ENCODE assay signal across 22 cellular contexts in the genomic region with DNA sequence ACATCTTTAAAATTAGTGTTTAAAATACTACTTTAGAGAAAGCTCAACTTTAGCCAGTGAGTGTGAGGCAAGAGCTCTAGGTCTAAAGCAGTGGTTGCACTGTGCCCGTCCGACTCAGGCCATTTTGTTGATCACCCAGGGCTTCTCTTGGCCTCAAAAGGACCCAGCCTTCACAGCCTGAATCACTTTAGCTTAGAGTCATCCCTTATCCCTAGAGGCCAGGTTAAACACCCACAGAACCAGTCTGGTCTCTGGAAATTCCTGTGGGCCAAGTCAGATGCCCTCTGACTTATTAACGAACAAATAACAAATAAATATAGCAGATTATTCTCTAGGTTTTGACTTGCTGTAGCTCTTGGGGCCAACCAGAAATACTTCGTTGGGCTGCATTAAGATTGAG.
A peak's percentile ranks its signal among the peaks of the same experiment; 100 is the strongest.
DNase-seq lines count a peak whose midpoint lies in the region; ATAC-seq, FAIRE-seq and TF ChIP-seq lines count a peak whose summit lies in the region.
"Had no signal": no experiment of that assay in that cellular context is flagged by ENCODE, and none has a peak within 500 bp of the region (broad histone marks: within the 10 kb centered on the region; RNA-seq: fewer than 3 reads in every experiment).

No MANE protein-coding gene starts in this region.

- H3K9me3 ChIP-seq in IMR-90 (ENCODE audit: control insufficient read depth, insufficient read depth, low read length) = no peaks in the 10 kb centered on the region
- no peaks in the 10 kb centered on the region for H3K9me3 ChIP-seq in keratinocyte (ENCODE audit: control insufficient read depth, low read depth, low read length)
- H3K9me3 ChIP-seq: right atrium auricular region had no signal

- FAIRE-seq in keratinocyte (lab: Jason Lieb, UNC) = peak; percentile 44
- FAIRE-seq: GM12892, H1 had no signal

- no peak for TF ChIP-seq POLR2A in IMR-90 (IDR thresholded peaks at IDR 0.05; ENCODE audit: low read depth, low read length)

- H2BK120ac ChIP-seq in IMR-90 (ENCODE audit: low read depth, low read length) = no peak overlapping the region

- no peak overlapping the region for H4K8ac ChIP-seq in IMR-90 (ENCODE audit: low read depth in 2 of 2, low read length in 2 of 2)

- peak overlapping the region; percentile 70; the same call in 1 of the 2 replicates for H3K4ac ChIP-seq in IMR-90 (ENCODE audit: low read depth, low read length)

- no peak overlapping the region for H3K56ac ChIP-seq in IMR-90 (ENCODE audit: extremely low read depth, insufficient read depth, low read length)

- no peak overlapping the region for H3K4me3 Mint-ChIP-seq in natural killer cell treated with Interleukin-12 subunit alpha and Interleukin-12 subunit beta and Interleukin-15 and Interleukin-18, amount 100 ng/mL, for 72 hours
- H3K4me3 Mint-ChIP-seq: activated CD4-positive, alpha-beta T cell treated with anti-CD3 and anti-CD28 coated beads, Interleukin-2, amount 10 ng/mL, durations not matched to agents 7 days and 5 days; effector memory CD8-positive, alpha-beta T cell; immature natural killer cell; neural progenitor cell had no signal

- no peak overlapping the region for H3K27ac ChIP-seq in IMR-90 (ENCODE audit: insufficient read depth, low read length)
- peak overlapping the region; percentile 31 for H3K27ac ChIP-seq in keratinocyte (ENCODE audit: control insufficient read depth, insufficient read depth, low read length)
- H3K27ac ChIP-seq: neural progenitor cell, right atrium auricular region, SK-N-MC had no signal

- in situ Hi-C loops in IMR-90 (cut with MboI; ENCODE audit: low sequenced_read_pairs) = no loop called here

- no peak overlapping the region; the same call in 2 of the 3 replicates for H2BK15ac ChIP-seq in IMR-90 (ENCODE audit: low read depth, low read length)

- no peak overlapping the region for H4K91ac ChIP-seq in IMR-90 (ENCODE audit: insufficient read depth, low read depth, low read length)

- no peak overlapping the region for H3K27ac Mint-ChIP-seq in natural killer cell treated with Interleukin-12 subunit alpha and Interleukin-12 subunit beta and Interleukin-15 and Interleukin-18, amount 100 ng/mL, for 72 hours
- H3K27ac Mint-ChIP-seq: activated CD4-positive, alpha-beta T cell treated with anti-CD3 and anti-CD28 coated beads, Interleukin-2, amount 10 ng/mL, durations not matched to agents 7 days and 5 days; effector memory CD8-positive, alpha-beta T cell; neural progenitor cell had no signal

- no peak overlapping the region for H3K18ac ChIP-seq in IMR-90 (ENCODE audit: low read depth, low read length)

- H3K4me2 ChIP-seq in IMR-90 (ENCODE audit: low read depth, low read length) (no peak overlapping the region), keratinocyte (ENCODE audit: control insufficient read depth, extremely low read depth, insufficient read depth, low read depth, low read length) (peak overlapping the region; percentile 7)
- H3K4me2 ChIP-seq: neural progenitor cell had no signal

- CTCF ChIA-PET in IMR-90 (lab: Yijun Ruan, JAX) = interaction anchor here (0.7 kb wide), 1 partner anchor 11 kb away, joined by 3 read pairs; no protein-coding TSS in a partner anchor

- H2AK5ac ChIP-seq in IMR-90 (ENCODE audit: low read depth, low read length) = no peak overlapping the region

- H3K14ac ChIP-seq in IMR-90 (replicated peaks; ENCODE audit: low read depth, low read length) = no peak overlapping the region; the same call in 1 of the 2 replicates

- H3K27me3 Mint-ChIP-seq in natural killer cell treated with Interleukin-12 subunit alpha and Interleukin-12 subunit beta and Interleukin-15 and Interleukin-18, amount 100 ng/mL, for 72 hours = peaks cover under 1 to 13% of the 10 kb centered on the region in 2 donors
- H3K27me3 Mint-ChIP-seq: activated CD4-positive, alpha-beta T cell treated with anti-CD3 and anti-CD28 coated beads, Interleukin-2, amount 10 ng/mL, durations not matched to agents 7 days and 5 days had no signal

- no peak overlapping the region for H3K23ac ChIP-seq in IMR-90 (ENCODE audit: low read depth, low read length)

- no TSS peak for BruUV-seq in IMR-90 (replicated peaks; lab: Mats Ljungman, UMichigan)

- H2BK5ac ChIP-seq in IMR-90 (ENCODE audit: low read depth, low read length, poor library complexity, severe bottlenecking) = no peak overlapping the region

- H2AK9ac ChIP-seq in IMR-90 (replicated peaks; ENCODE audit: low read depth, low read length, poor library complexity) = no peak overlapping the region

- DNase-seq in AG08396 (ENCODE audit: low spot score) (peak; percentile 20), IMR-90 (peak; percentile 81), choroid plexus epithelial cell (ENCODE audit: low read depth) (peak; percentile 74), keratinocyte (ENCODE audit: low read depth, low spot score) (no peak), HK-2 (ENCODE audit: unreplicated experiment) (no peak)
- DNase-seq in natural killer cell treated with Interleukin-12 subunit alpha and Interleukin-12 subunit beta and Interleukin-15 and Interleukin-18, amount 100 ng/mL, for 72 hours (ENCODE audit: low spot score) = no peak
- DNase-seq: activated CD4-positive, alpha-beta T cell treated with anti-CD3 and anti-CD28 coated beads, Interleukin-2, amount 10 ng/mL, durations not matched to agents 7 days and 5 days; activated naive CD4-positive, alpha-beta T cell treated with anti-CD3 and anti-CD28 coated beads, Interleukin-2, amount 50 U/mL, for 16 hours; effector memory CD8-positive, alpha-beta T cell; glutamatergic neuron; immature natural killer cell; mesendoderm; NCI-H1930; NCI-H524; stimulated activated CD4-positive, alpha-beta T cell treated with anti-CD3 and anti-CD28 coated beads, Interleukin-2, amount 100 ng/mL, for 48 hours had no signal

- peaks cover 5% of the 10 kb centered on the region for H3K79me2 ChIP-seq in keratinocyte (ENCODE audit: control insufficient read depth, insufficient read depth, low read length)

- POLR2A ChIA-PET in IMR-90 (lab: Charles Lee; ENCODE audit: unreplicated experiment) = no interaction called here

- peaks cover 23 to 62% of the 10 kb centered on the region in 2 experiments for H3K79me1 ChIP-seq in IMR-90 (ENCODE audit: low read depth in 1 of 2, low read length in 2 of 2)

- TF ChIP-seq CTCF in IMR-90 (conservative IDR thresholded peaks at IDR 0.05; ENCODE audit: low read depth, low read length) (no peak), choroid plexus epithelial cell (conservative IDR thresholded peaks at IDR 0.05; ENCODE audit: low read depth, low read length) (no peak), keratinocyte (optimal IDR thresholded peaks at IDR 0.05 in 1 of 3, IDR thresholded peaks at IDR 0.05 in 1 of 3, conservative IDR thresholded peaks at IDR 0.05 in 1 of 3; ENCODE audit: extremely low read depth in 1 of 3, insufficient read depth in 2 of 3, low read length in 3 of 3) (no peak)

- no peak overlapping the region for H3K9ac ChIP-seq in IMR-90 (ENCODE audit: low read depth, low read length)
- no peak overlapping the region for H3K9ac ChIP-seq in keratinocyte (ENCODE audit: control insufficient read depth, extremely low read depth, insufficient read depth, low read length)
- H3K9ac ChIP-seq: neural progenitor cell had no signal

- H3K36me3 Mint-ChIP-seq in natural killer cell treated with Interleukin-12 subunit alpha and Interleukin-12 subunit beta and Interleukin-15 and Interleukin-18, amount 100 ng/mL, for 72 hours = no peaks in the 10 kb centered on the region

- no peak overlapping the region for H4K5ac ChIP-seq in IMR-90 (ENCODE audit: low read depth, low read length)

- H3K4me3 ChIP-seq in IMR-90 (ENCODE audit: insufficient read depth, low read depth, low read length) (no peak overlapping the region), choroid plexus epithelial cell (ENCODE audit: low read depth, low read length) (no peak overlapping the region), keratinocyte (ENCODE audit: control insufficient read depth in 2 of 3, extremely low read depth in 1 of 3, insufficient read depth in 2 of 3, low read depth in 1 of 3, low read length in 3 of 3) (no peak overlapping the region)
- H3K4me3 ChIP-seq: neural progenitor cell, right atrium auricular region, SK-N-MC had no signal

- peaks cover 2% of the 10 kb centered on the region for H3K36me3 ChIP-seq in IMR-90 (ENCODE audit: control insufficient read depth, insufficient read depth, low read length)
- H3K36me3 ChIP-seq in keratinocyte (ENCODE audit: control insufficient read depth in 2 of 2, extremely low read depth in 1 of 2, insufficient read depth in 2 of 2, low read length in 2 of 2) = peaks cover 0 to 4% of the 10 kb centered on the region in 2 experiments
- H3K36me3 ChIP-seq: neural progenitor cell, right atrium auricular region had no signal

- H3K9me3 Mint-ChIP-seq in natural killer cell treated with Interleukin-12 subunit alpha and Interleukin-12 subunit beta and Interleukin-15 and Interleukin-18, amount 100 ng/mL, for 72 hours = no peaks in the 10 kb centered on the region
- H3K9me3 Mint-ChIP-seq: activated CD4-positive, alpha-beta T cell treated with anti-CD3 and anti-CD28 coated beads, Interleukin-2, amount 10 ng/mL, durations not matched to agents 7 days and 5 days; effector memory CD8-positive, alpha-beta T cell; immature natural killer cell; neural progenitor cell had no signal

- intact Hi-C loops in IMR-90 (cut with micrococcal nuclease) = no loop called here

- no peak overlapping the region for H2BK20ac ChIP-seq in IMR-90 (ENCODE audit: low read depth, low read length)

- ATAC-seq in IMR-90 (ENCODE audit: low read depth) (peak; percentile 67), GM21619 (IDR thresholded peaks at IDR 0.05; ENCODE audit: unreplicated experiment) (no peak), GM21723 (IDR thresholded peaks at IDR 0.05; ENCODE audit: unreplicated experiment) (no peak)
- ATAC-seq in natural killer cell treated with Interleukin-12 subunit alpha and Interleukin-12 subunit beta and Interleukin-15 and Interleukin-18, amount 100 ng/mL, for 72 hours = no peak
- ATAC-seq: effector memory CD8-positive, alpha-beta T cell had no signal

- no CpG with 5 or more reads among the region's 4 CpGs for WGBS in IMR-90 (ENCODE audit: extremely low coverage in 2 of 2, insufficient read length in 1 of 2), 2 experiments

- H3K4me1 ChIP-seq in IMR-90 (ENCODE audit: control insufficient read depth, insufficient read depth, low read length) (peaks cover 4% of the 10 kb centered on the region), keratinocyte (ENCODE audit: control insufficient read depth, extremely low read depth, insufficient read depth, low read length) (peaks cover 15% of the 10 kb centered on the region)

- H2AFZ ChIP-seq in IMR-90 (replicated peaks; ENCODE audit: low read length, poor library complexity) (no peak overlapping the region), keratinocyte (ENCODE audit: control insufficient read depth, low read length) (no peak overlapping the region)
- H2AFZ ChIP-seq: neural progenitor cell had no signal

- dilution Hi-C loops in IMR-90 (cut with HindIII; ENCODE audit: low sequenced_read_pairs, unreplicated experiment) (no loop called here), keratinocyte (cut with MboI; ENCODE audit: extremely low pct_ligation_motif_present, low sequenced_read_pairs) (no loop called here)

- H3K27me3 ChIP-seq in IMR-90 (ENCODE audit: control insufficient read depth, insufficient read depth, low read length) (no peaks in the 10 kb centered on the region), keratinocyte (ENCODE audit: control insufficient read depth, extremely low read depth, insufficient read depth, low read length) (no peaks in the 10 kb centered on the region)
- H3K27me3 ChIP-seq: neural progenitor cell, right atrium auricular region had no signal

- 0 out of 2 replicates have a peak, but pooled peaks have one; percentile 5 for TF ChIP-seq RAD21 in IMR-90 (IDR thresholded peaks at IDR 0.05; ENCODE audit: low read length)

- H3K9me1 ChIP-seq in IMR-90 (ENCODE audit: insufficient read depth, low read length) (no peaks in the 10 kb centered on the region; the same call in none of the 2 replicates), keratinocyte (ENCODE audit: control insufficient read depth, extremely low read depth, insufficient read depth, low read length) (peaks cover 4% of the 10 kb centered on the region)

- H3K4me1 Mint-ChIP-seq in natural killer cell treated with Interleukin-12 subunit alpha and Interleukin-12 subunit beta and Interleukin-15 and Interleukin-18, amount 100 ng/mL, for 72 hours (ENCODE audit: low read depth in 2 of 2) = peaks cover 0 to 5% of the 10 kb centered on the region in 2 donors
- H3K4me1 Mint-ChIP-seq: activated CD4-positive, alpha-beta T cell treated with anti-CD3 and anti-CD28 coated beads, Interleukin-2, amount 10 ng/mL, durations not matched to agents 7 days and 5 days; immature natural killer cell had no signal

- H4K20me1 ChIP-seq in IMR-90 (ENCODE audit: insufficient read depth, low read length) = peaks cover 6% of the 10 kb centered on the region; the same call in 1 of the 2 replicates
- H4K20me1 ChIP-seq in keratinocyte (ENCODE audit: control insufficient read depth, extremely low read depth, insufficient read depth, low read length) = no peaks in the 10 kb centered on the region

Comparison
In these comparisons a context has a peak if more than half of its experiments do, and no peak if none do; other contexts are left out.
1. DNase-seq: peak in AG08396 (single experiment), IMR-90 (single experiment) and choroid plexus epithelial cell (single experiment); none in keratinocyte (single experiment), natural killer cell treated with Interleukin-12 subunit alpha and Interleukin-12 subunit beta and Interleukin-15 and Interleukin-18, amount 100 ng/mL, for 72 hours (single experiment) and HK-2 (single experiment).